ENCODE assay signal across 15 cellular contexts in the genomic region with DNA sequence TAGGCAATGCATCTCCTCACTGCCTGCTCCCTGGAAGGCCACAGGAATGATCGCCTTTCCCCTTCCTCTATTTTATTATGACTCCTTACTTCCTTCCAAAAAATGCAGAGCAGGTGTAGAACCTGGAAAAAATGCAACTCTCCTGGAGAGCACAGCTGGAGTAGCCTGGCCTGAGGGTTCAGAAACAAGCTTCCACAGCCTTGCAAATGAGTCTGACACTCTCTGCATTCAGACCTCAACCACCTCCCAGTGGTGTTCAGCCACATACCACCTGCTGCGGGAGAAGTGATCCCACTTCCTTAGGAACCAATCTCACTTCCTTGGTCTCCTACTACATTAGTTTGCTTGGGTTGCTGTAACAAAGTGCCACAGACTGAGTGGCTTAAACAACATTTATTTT.
"Had no signal": no experiment of that assay in that cellular context is flagged by ENCODE, and none has a peak within 500 bp of the region (broad histone marks: within the 10 kb centered on the region; RNA-seq: fewer than 3 reads in every experiment).

No MANE protein-coding gene starts in this region.

- H3K4me3 ChIP-seq: ascending aorta, breast epithelium, dorsolateral prefrontal cortex, gastrocnemius medialis, heart left ventricle, pancreas, sigmoid colon had no signal

- H3K27ac ChIP-seq: ascending aorta, breast epithelium, dorsolateral prefrontal cortex, gastrocnemius medialis, heart left ventricle, pancreas, sigmoid colon had no signal

- H3K4me1 ChIP-seq: ascending aorta, breast epithelium, gastrocnemius medialis, pancreas, sigmoid colon had no signal

- H3K36me3 ChIP-seq: ascending aorta, breast epithelium, gastrocnemius medialis, heart left ventricle, pancreas, sigmoid colon had no signal

- ATAC-seq: gastrocnemius medialis; heart left ventricle; left lobe of liver; naive thymus-derived CD4-positive, alpha-beta T cell; pancreas; stimulated activated naive CD8-positive, alpha-beta T cell treated with anti-CD3 and anti-CD28 coated beads, Interleukin-15, amount 100 ng/mL, for 72 hours had no signal

- H3K27me3 ChIP-seq: ascending aorta, breast epithelium, dorsolateral prefrontal cortex, gastrocnemius medialis, heart left ventricle, pancreas, sigmoid colon had no signal

- H3K9me3 ChIP-seq: ascending aorta, breast epithelium, gastrocnemius medialis, heart left ventricle, pancreas, sigmoid colon had no signal

- DNase-seq: activated CD4-positive, CD25-positive, alpha-beta regulatory T cell treated with anti-CD3 and anti-CD28 coated beads, Interleukin-2, amount 50 U/mL, for 72 hours; activated naive CD4-positive, alpha-beta T cell treated with anti-CD3 and anti-CD28 coated beads, Interleukin-2, amount 10 ng/mL, durations not matched to agents 7 days and 5 days; activated T-cell treated with anti-CD3 and anti-CD28 coated beads, Interleukin-2, amount 50 U/mL, for 1 hour; dorsolateral prefrontal cortex; erythroblast; gastrocnemius medialis; heart left ventricle; naive thymus-derived CD4-positive, alpha-beta T cell; pancreas; sigmoid colon; stimulated activated CD4-positive, alpha-beta T cell treated with anti-CD3 and anti-CD28 coated beads, Interleukin-1b, Interleukin-23, amount 100 ng/mL, for 48 hours; stimulated activated naive CD8-positive, alpha-beta T cell treated with anti-CD3 and anti-CD28 coated beads, Interleukin-15, amount 100 ng/mL, for 72 hours had no signal
